ENCODE assay signal across 12 cellular contexts in the genomic region with DNA sequence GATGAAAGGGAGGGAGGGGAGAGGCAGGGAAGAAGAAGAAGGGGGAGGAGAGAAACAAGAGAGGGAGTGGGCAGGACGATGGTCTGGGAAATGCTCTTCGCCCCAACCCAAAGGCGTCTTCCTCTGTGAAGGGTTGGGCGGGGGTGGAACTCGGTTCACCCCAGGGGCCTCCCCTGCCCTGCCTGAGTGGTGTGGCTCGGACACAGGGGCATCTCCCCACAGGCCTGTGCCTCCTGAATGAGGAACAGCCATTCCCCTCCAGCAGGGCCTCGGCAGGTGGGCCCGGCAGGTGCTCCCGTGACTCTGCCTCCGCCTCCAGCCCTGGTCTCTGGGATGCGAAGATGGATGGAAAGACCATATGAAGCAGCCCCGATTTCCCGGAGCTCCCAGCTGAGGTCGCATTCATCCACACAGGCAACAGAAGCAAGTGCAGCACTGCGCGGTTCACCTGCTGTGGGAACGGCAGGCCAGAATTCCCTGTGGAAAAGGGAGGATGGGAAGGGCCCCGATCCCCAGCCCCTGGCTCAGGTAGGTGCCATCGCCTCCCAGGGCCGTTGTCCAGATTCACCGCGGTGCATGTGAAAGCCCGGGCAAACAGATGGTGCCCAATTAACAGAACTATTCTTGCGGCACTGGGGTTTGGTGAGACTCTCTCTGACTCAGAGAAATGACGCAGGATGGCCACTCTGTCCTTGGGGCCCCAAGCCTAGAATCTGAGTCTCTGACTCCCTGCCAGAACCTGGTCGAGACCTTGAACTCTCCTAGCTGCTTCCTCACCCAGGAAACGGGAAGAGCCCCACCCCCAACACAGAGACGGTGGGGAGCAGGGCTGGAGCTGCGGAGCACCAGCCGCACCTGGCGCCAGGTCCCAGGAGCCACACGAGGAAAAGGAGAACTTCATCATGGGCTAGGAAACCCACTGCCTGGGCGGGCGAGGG. TPM values are rescaled to one million over a fixed set of nuclear protein-coding genes. Genes with fewer than 3 reads are reported as not detected.
A peak's percentile ranks its signal among the peaks of the same experiment; 100 is the strongest.
DNase-seq lines count a peak whose midpoint lies in the region; ATAC-seq and TF ChIP-seq lines count a peak whose summit lies in the region.
"Had no signal": no experiment of that assay in that cellular context is flagged by ENCODE, and none has a peak within 500 bp of the region (broad histone marks: within the 10 kb centered on the region; RNA-seq: fewer than 3 reads in every experiment).

No MANE protein-coding gene starts in this region.

- H3K9me3 ChIP-seq in adrenal gland (replicated peaks in 1 of 3) (no peaks in the 10 kb centered on the region), liver (ENCODE audit: control insufficient read depth in 4 of 4, low read length in 3 of 4) (no peaks in the 10 kb centered on the region), upper lobe of right lung (no peaks in the 10 kb centered on the region), Peyer's patch (no peaks in the 10 kb centered on the region)

- H3K4me3 Mint-ChIP-seq in activated T-cell treated with anti-CD3 and anti-CD28 coated beads, Interleukin-2, amount 50 U/mL, for 72 hours, result peak overlapping the region; percentile 75 to 79

- TF ChIP-seq POLR2A in adrenal gland (IDR thresholded peaks at IDR 0.05) (peak in 1 of 2 donors; percentile 29), Peyer's patch (IDR thresholded peaks at IDR 0.05) (no peak)

- peaks cover 5 to 11% of the 10 kb centered on the region in 2 donors for H3K4me1 ChIP-seq in adrenal gland (replicated peaks in 1 of 2)
- H3K4me1 ChIP-seq in liver (ENCODE audit: control insufficient read depth in 4 of 4, insufficient read depth in 4 of 4, low read length in 3 of 4), result peaks cover 4 to 7% (median 5%) of the 10 kb centered on the region in 4 donors
- no peaks in the 10 kb centered on the region for H3K4me1 ChIP-seq in upper lobe of right lung
- H3K4me1 ChIP-seq in Peyer's patch, result peaks cover 0 to 6% (median 0%) of the 10 kb centered on the region in 4 donors

- intact Hi-C loops in adrenal gland (cut with DNase I), result no loop called here
- intact Hi-C loops in upper lobe of right lung (cut with DNase I), result no loop called here
- intact Hi-C loops in cardiac septum (cut with DNase I), result no loop called here

- TF ChIP-seq CTCF in adrenal gland (IDR thresholded peaks at IDR 0.05) (no peak), liver (IDR thresholded peaks at IDR 0.05; ENCODE audit: low read depth, low read length, missing input control) (no peak), upper lobe of right lung (IDR thresholded peaks at IDR 0.05) (no peak), Peyer's patch (IDR thresholded peaks at IDR 0.05) (no peak)

- peaks cover 17% of the 10 kb centered on the region for H3K27me3 Mint-ChIP-seq in activated T-cell treated with anti-CD3 and anti-CD28 coated beads, Interleukin-2, amount 50 U/mL, for 72 hours (ENCODE audit: low read depth)
- H3K27me3 Mint-ChIP-seq: brain had no signal

- no peaks in the 10 kb centered on the region for H3K27me3 ChIP-seq in adrenal gland
- H3K27me3 ChIP-seq in liver (ENCODE audit: control insufficient read depth in 4 of 4, insufficient read depth in 4 of 4, low read length in 3 of 4), result no peaks in the 10 kb centered on the region
- no peaks in the 10 kb centered on the region for H3K27me3 ChIP-seq in upper lobe of right lung
- H3K27me3 ChIP-seq in Peyer's patch, result no peaks in the 10 kb centered on the region

- H3K36me3 ChIP-seq in adrenal gland (replicated peaks in 1 of 2) (no peaks in the 10 kb centered on the region), liver (ENCODE audit: control insufficient read depth in 4 of 4, insufficient read depth in 3 of 4, low read depth in 1 of 4, low read length in 3 of 4) (no peaks in the 10 kb centered on the region), upper lobe of right lung (no peaks in the 10 kb centered on the region), Peyer's patch (no peaks in the 10 kb centered on the region)

- no peaks in the 10 kb centered on the region for H3K4me1 Mint-ChIP-seq in activated T-cell treated with anti-CD3 and anti-CD28 coated beads, Interleukin-2, amount 50 U/mL, for 72 hours (ENCODE audit: low read depth)

- H3K9ac ChIP-seq in liver (ENCODE audit: low read depth in 1 of 2, low read length in 2 of 2), result no peak overlapping the region

- peak overlapping the region in 1 of 4 donors; percentile 18 for H3K4me3 ChIP-seq in adrenal gland
- H3K4me3 ChIP-seq in liver (ENCODE audit: low read depth in 1 of 3, low read length in 3 of 3), result peak overlapping the region in 2 of 3 donors; percentile 4 to 15
- no peak overlapping the region for H3K4me3 ChIP-seq in upper lobe of right lung
- peak overlapping the region in 2 of 4 donors; percentile 8 to 12 for H3K4me3 ChIP-seq in Peyer's patch

- WGBS in adrenal gland, 4 donors, result 26 to 37% (median 30%) methylated on average over 21 to 34 of the region's 34 CpGs
- 22% methylated on average over 34 of the region's 34 CpGs for WGBS in liver

- ATAC-seq in activated T-cell treated with anti-CD3 and anti-CD28 coated beads, Interleukin-2, amount 50 U/mL, for 72 hours (replicated peaks in 1 of 2), result peak; percentile 50 to 65
- ATAC-seq in upper lobe of right lung, result peak; percentile 39

- TF ChIP-seq RAD21 in liver (IDR thresholded peaks at IDR 0.05), result no peak

- no peaks in the 10 kb centered on the region for H3K9me3 Mint-ChIP-seq in activated T-cell treated with anti-CD3 and anti-CD28 coated beads, Interleukin-2, amount 50 U/mL, for 72 hours

- H3K36me3 Mint-ChIP-seq in activated T-cell treated with anti-CD3 and anti-CD28 coated beads, Interleukin-2, amount 50 U/mL, for 72 hours (ENCODE audit: insufficient read depth in 2 of 2), result no peaks in the 10 kb centered on the region
- H3K36me3 Mint-ChIP-seq: brain had no signal

- DNase-seq in activated T-cell treated with anti-CD3 and anti-CD28 coated beads, Interleukin-2, amount 50 U/mL, for 72 hours, result no peak
- DNase-seq in activated T-cell treated with anti-CD3 and anti-CD28 coated beads, Interleukin-2, amount 50 U/mL, for 1 hour, result no peak
- peak; percentile 89 to 95 (median 94) for DNase-seq in adrenal gland
- no peak for DNase-seq in upper lobe of right lung
- no peak for DNase-seq in cardiac septum (ENCODE audit: low spot score)
- DNase-seq in Peyer's patch, result no peak
- DNase-seq in superior temporal gyrus (ENCODE audit: extremely low spot score), result no peak
- DNase-seq: NCI-H187 treated with DMSO at 0.1 percent for 48 hours; stimulated activated CD4-positive, alpha-beta T cell treated with anti-CD3 and anti-CD28 coated beads, Interleukin-4, amount 100 ng/mL, for 4 hours had no signal

- no peak overlapping the region for H3K27ac Mint-ChIP-seq in activated T-cell treated with anti-CD3 and anti-CD28 coated beads, Interleukin-2, amount 50 U/mL, for 72 hours
- H3K27ac Mint-ChIP-seq: brain had no signal

- H3K27ac ChIP-seq in adrenal gland, result peak overlapping the region; percentile 48 to 87 (median 67)
- no peak overlapping the region for H3K27ac ChIP-seq in liver (ENCODE audit: low read depth in 1 of 2, low read length in 2 of 2)
- H3K27ac ChIP-seq in upper lobe of right lung, result no peak overlapping the region
- no peak overlapping the region for H3K27ac ChIP-seq in Peyer's patch
- H3K27ac ChIP-seq: VCaP had no signal

TF ChIP-seq in liver, 16 proteins besides CTCF, POLR2A, EP300 and RAD21 (continues in another document):
- TF ChIP-seq, protein P1, sequence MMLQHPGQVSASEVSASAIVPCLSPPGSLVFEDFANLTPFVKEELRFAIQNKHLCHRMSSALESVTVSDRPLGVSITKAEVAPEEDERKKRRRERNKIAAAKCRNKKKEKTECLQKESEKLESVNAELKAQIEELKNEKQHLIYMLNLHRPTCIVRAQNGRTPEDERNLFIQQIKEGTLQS (IDR thresholded peaks at IDR 0.05), result no peak
- TF ChIP-seq, protein P2, sequence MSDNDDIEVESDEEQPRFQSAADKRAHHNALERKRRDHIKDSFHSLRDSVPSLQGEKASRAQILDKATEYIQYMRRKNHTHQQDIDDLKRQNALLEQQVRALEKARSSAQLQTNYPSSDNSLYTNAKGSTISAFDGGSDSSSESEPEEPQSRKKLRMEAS (IDR thresholded peaks at IDR 0.05), result no peak
- TF ChIP-seq FOXA1 (IDR thresholded peaks at IDR 0.05), result no peak
- TF ChIP-seq, protein P3, sequence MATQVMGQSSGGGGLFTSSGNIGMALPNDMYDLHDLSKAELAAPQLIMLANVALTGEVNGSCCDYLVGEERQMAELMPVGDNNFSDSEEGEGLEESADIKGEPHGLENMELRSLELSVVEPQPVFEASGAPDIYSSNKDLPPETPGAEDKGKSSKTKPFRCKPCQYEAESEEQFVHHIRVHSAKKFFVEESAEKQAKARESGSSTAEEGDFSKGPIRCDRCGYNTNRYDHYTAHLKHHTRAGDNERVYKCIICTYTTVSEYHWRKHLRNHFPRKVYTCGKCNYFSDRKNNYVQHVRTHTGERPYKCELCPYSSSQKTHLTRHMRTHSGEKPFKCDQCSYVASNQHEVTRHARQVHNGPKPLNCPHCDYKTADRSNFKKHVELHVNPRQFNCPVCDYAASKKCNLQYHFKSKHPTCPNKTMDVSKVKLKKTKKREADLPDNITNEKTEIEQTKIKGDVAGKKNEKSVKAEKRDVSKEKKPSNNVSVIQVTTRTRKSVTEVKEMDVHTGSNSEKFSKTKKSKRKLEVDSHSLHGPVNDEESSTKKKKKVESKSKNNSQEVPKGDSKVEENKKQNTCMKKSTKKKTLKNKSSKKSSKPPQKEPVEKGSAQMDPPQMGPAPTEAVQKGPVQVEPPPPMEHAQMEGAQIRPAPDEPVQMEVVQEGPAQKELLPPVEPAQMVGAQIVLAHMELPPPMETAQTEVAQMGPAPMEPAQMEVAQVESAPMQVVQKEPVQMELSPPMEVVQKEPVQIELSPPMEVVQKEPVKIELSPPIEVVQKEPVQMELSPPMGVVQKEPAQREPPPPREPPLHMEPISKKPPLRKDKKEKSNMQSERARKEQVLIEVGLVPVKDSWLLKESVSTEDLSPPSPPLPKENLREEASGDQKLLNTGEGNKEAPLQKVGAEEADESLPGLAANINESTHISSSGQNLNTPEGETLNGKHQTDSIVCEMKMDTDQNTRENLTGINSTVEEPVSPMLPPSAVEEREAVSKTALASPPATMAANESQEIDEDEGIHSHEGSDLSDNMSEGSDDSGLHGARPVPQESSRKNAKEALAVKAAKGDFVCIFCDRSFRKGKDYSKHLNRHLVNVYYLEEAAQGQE (IDR thresholded peaks at IDR 0.05), result no peak
- TF ChIP-seq TAF1 (conservative IDR thresholded peaks at IDR 0.05), result no peak

RNA-seq across cellular contexts. Expression of a gene that starts 29.5 kb away (rescaled TPM):
- total RNA-seq in activated T-cell treated with anti-CD3 and anti-CD28 coated beads, Interleukin-2, amount 50 U/mL, for 72 hours, result 10 to 100 TPM; 28.1 to 28.5 TPM
- total RNA-seq in adrenal gland (10 to 100 TPM; 18.9 to 40.4 (median 28.1) TPM), liver (1 to 10 TPM; 2.5 to 9.0 TPM), upper lobe of right lung (136 TPM), cardiac septum (103 TPM), Peyer's patch (100 to 1,000 TPM in 1 of 4 donors, 10 to 100 TPM in 3; 12.1 to 116 (median 26.4) TPM)
- polyA plus RNA-seq in adrenal gland (10 to 100 TPM in 2 of 3 donors, 1 to 10 TPM in 1; 7.0 to 28.5 (median 10.2) TPM), liver (1 to 10 TPM; 4.5 to 5.5 TPM)

Comparison
In these comparisons a context has a peak if more than half of its experiments do, and no peak if none do; other contexts are left out.
1. DNase-seq: peak in adrenal gland (7 of 7); none in activated T-cell treated with anti-CD3 and anti-CD28 coated beads, Interleukin-2, amount 50 U/mL, for 72 hours (0 of 2), activated T-cell treated with anti-CD3 and anti-CD28 coated beads, Interleukin-2, amount 50 U/mL, for 1 hour (single experiment), upper lobe of right lung (single experiment), cardiac septum (single experiment), Peyer's patch (0 of 3) and superior temporal gyrus (single experiment).
2. H3K27ac ChIP-seq: peak in adrenal gland (5 of 5); none in liver (0 of 2), upper lobe of right lung (single experiment) and Peyer's patch (0 of 4).